17 cellular contexts compared by ENCODE assay signal in the genomic region with DNA sequence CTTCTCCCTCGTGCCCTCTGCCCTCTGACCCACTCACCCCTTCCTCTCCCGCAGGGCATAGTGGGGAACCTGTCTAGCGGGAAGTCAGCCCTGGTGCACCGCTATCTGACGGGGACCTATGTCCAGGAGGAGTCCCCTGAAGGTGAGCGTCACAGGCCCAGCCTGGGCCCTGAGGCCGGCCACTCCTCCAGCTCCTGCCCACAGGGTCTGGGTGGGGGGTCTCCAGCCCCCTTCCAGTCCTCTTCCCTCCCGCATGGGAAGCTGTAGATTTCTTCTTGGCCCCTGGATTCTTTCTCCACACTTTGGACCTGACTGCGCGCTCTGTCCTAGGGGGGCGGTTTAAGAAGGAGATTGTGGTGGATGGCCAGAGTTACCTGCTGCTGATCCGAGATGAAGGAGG. TPM values are rescaled to one million over a fixed set of nuclear protein-coding genes. Genes with fewer than 3 reads are reported as not detected.
A peak's percentile ranks its signal among the peaks of the same experiment; 100 is the strongest.
DNase-seq lines count a peak whose midpoint lies in the region; ATAC-seq and TF ChIP-seq lines count a peak whose summit lies in the region.
"Had no signal": no experiment of that assay in that cellular context is flagged by ENCODE, and none has a peak within 500 bp of the region (broad histone marks: within the 10 kb centered on the region; RNA-seq: fewer than 3 reads in every experiment).

No MANE protein-coding gene starts in this region.

- no peak overlapping the region for H4K12ac ChIP-seq in trophoblast cell (ENCODE audit: low read depth, low read length)

- TF ChIP-seq CTCF in RWPE2 (IDR thresholded peaks at IDR 0.05; ENCODE audit: poor library complexity, severe bottlenecking), result no peak

- no peak overlapping the region for H2BK120ac ChIP-seq in trophoblast cell (ENCODE audit: insufficient read depth, low read length, poor library complexity)

- no peak overlapping the region for H2BK5ac ChIP-seq in trophoblast cell (ENCODE audit: low read depth, low read length, poor library complexity)

- ATAC-seq in activated CD8-positive, alpha-beta memory T cell treated with anti-CD3 and anti-CD28 coated beads, Interleukin-2, amount 10 ng/mL, durations not matched to agents 7 days and 5 days, result no peak
- ATAC-seq in RWPE2 (ENCODE audit: low read depth) (no peak), HG03342 (IDR thresholded peaks at IDR 0.05; ENCODE audit: unreplicated experiment) (no peak), GM18870 (IDR thresholded peaks at IDR 0.05; ENCODE audit: unreplicated experiment) (no peak), HG02938 (IDR thresholded peaks at IDR 0.05; ENCODE audit: unreplicated experiment) (no peak)

- H3K36me3 Mint-ChIP-seq in activated CD8-positive, alpha-beta memory T cell treated with anti-CD3 and anti-CD28 coated beads, Interleukin-2, amount 10 ng/mL, durations not matched to agents 7 days and 5 days, result no peaks in the 10 kb centered on the region

- H3K4me2 ChIP-seq in trophoblast cell (ENCODE audit: low read length), result no peak overlapping the region

- no peak overlapping the region for H4K91ac ChIP-seq in trophoblast cell (ENCODE audit: low read depth, low read length)

- peak overlapping the region; percentile 27 for H3K4me3 Mint-ChIP-seq in activated CD8-positive, alpha-beta memory T cell treated with anti-CD3 and anti-CD28 coated beads, Interleukin-2, amount 10 ng/mL, durations not matched to agents 7 days and 5 days

- H2BK12ac ChIP-seq in trophoblast cell (ENCODE audit: low read length), result no peak overlapping the region

- H3K27ac Mint-ChIP-seq in activated CD8-positive, alpha-beta memory T cell treated with anti-CD3 and anti-CD28 coated beads, Interleukin-2, amount 10 ng/mL, durations not matched to agents 7 days and 5 days, result no peak overlapping the region

- no peak overlapping the region for H3K23ac ChIP-seq in trophoblast cell (ENCODE audit: low read length)

- H3K79me2 ChIP-seq in trophoblast cell (ENCODE audit: control insufficient read depth, insufficient read depth, low read length, poor library complexity), result peaks cover 23% of the 10 kb centered on the region

- H3K4me1 Mint-ChIP-seq in activated CD8-positive, alpha-beta memory T cell treated with anti-CD3 and anti-CD28 coated beads, Interleukin-2, amount 10 ng/mL, durations not matched to agents 7 days and 5 days, result peaks cover 5% of the 10 kb centered on the region

- H3K27ac ChIP-seq in RWPE2 (ENCODE audit: poor library complexity, severe bottlenecking), result peak overlapping the region; percentile 91
- peak overlapping the region; percentile 58 for H3K27ac ChIP-seq in effector memory CD4-positive, alpha-beta T cell (ENCODE audit: insufficient read depth, low read length, poor library complexity, severe bottlenecking)
- no peak overlapping the region for H3K27ac ChIP-seq in trophoblast cell (ENCODE audit: low read depth, low read length)
- H3K27ac ChIP-seq: C4-2B, parathyroid adenoma had no signal

- CTCF ChIA-PET in activated CD8-positive, alpha-beta memory T cell treated with anti-CD3 and anti-CD28 coated beads, Interleukin-2, amount 10 ng/mL, durations not matched to agents 7 days and 5 days (lab: Charles Lee), result interaction anchor here (0.7 to 1.4 kb wide), 4 partner anchors 49 to 219 kb away, joined by 3 to 6 read pairs (median 4); no protein-coding TSS in a partner anchor

- peak overlapping the region; percentile 23 for H3K18ac ChIP-seq in trophoblast cell (ENCODE audit: low read length)

- H3K9me3 ChIP-seq in RWPE2 (ENCODE audit: severe bottlenecking) (no peaks in the 10 kb centered on the region), trophoblast cell (ENCODE audit: insufficient read depth, low read depth, low read length) (no peaks in the 10 kb centered on the region)
- no peaks in the 10 kb centered on the region for H3K9me3 ChIP-seq in effector memory CD4-positive, alpha-beta T cell (ENCODE audit: control insufficient read depth, low read length)

- H3K9ac ChIP-seq in trophoblast cell (ENCODE audit: low read length), result no peak overlapping the region
- H3K9ac ChIP-seq: parathyroid adenoma had no signal

- H2AFZ ChIP-seq in trophoblast cell (ENCODE audit: insufficient read depth, low read length, poor library complexity), result no peak overlapping the region
- H2AFZ ChIP-seq: parathyroid adenoma had no signal

- peak overlapping the region; percentile 0 for H3K14ac ChIP-seq in trophoblast cell (ENCODE audit: low read length)

- H3K4me1 ChIP-seq in RWPE2 (ENCODE audit: insufficient read depth, poor library complexity, severe bottlenecking), result peaks cover 19% of the 10 kb centered on the region
- H3K4me1 ChIP-seq in effector memory CD4-positive, alpha-beta T cell (ENCODE audit: control insufficient read depth, insufficient read depth, low read length, poor library complexity, severe bottlenecking), result peaks cover 30% of the 10 kb centered on the region
- H3K4me1 ChIP-seq in trophoblast cell (ENCODE audit: control insufficient read depth in 1 of 2, insufficient read depth in 2 of 2, low read length in 2 of 2), result peaks cover 23 to 31% of the 10 kb centered on the region in 2 experiments

- H3K27me3 ChIP-seq in RWPE2 (ENCODE audit: insufficient read depth, poor library complexity, severe bottlenecking) (no peaks in the 10 kb centered on the region), trophoblast cell (ENCODE audit: insufficient read depth, low read length) (no peaks in the 10 kb centered on the region)
- no peaks in the 10 kb centered on the region for H3K27me3 ChIP-seq in effector memory CD4-positive, alpha-beta T cell (replicated peaks; ENCODE audit: control insufficient read depth, insufficient read depth, low read length, poor library complexity, severe bottlenecking)

- no peak overlapping the region for H2AK5ac ChIP-seq in trophoblast cell (ENCODE audit: low read length)

- peaks cover 31% of the 10 kb centered on the region for H3K36me3 ChIP-seq in RWPE2 (ENCODE audit: low read depth)
- H3K36me3 ChIP-seq in effector memory CD4-positive, alpha-beta T cell (ENCODE audit: control insufficient read depth, insufficient read depth, low read length), result peaks cover 24% of the 10 kb centered on the region
- peaks cover 56% of the 10 kb centered on the region in 2 experiments for H3K36me3 ChIP-seq in trophoblast cell (ENCODE audit: control insufficient read depth in 1 of 2, insufficient read depth in 2 of 2, low read length in 2 of 2)

- no peaks in the 10 kb centered on the region for H3K9me3 Mint-ChIP-seq in activated CD8-positive, alpha-beta memory T cell treated with anti-CD3 and anti-CD28 coated beads, Interleukin-2, amount 10 ng/mL, durations not matched to agents 7 days and 5 days (ENCODE audit: low read depth)
- H3K9me3 Mint-ChIP-seq: type B pancreatic cell had no signal

- H3K79me1 ChIP-seq in trophoblast cell (ENCODE audit: low read length), result peaks cover 23% of the 10 kb centered on the region

- no CpG with 5 or more reads among the region's 12 CpGs for whole genome bisulfite sequencing in trophoblast cell (ENCODE audit: extremely low coverage, insufficient coverage, insufficient read length)

- H4K8ac ChIP-seq in trophoblast cell (ENCODE audit: low read depth, low read length), result no peak overlapping the region

- peak overlapping the region; percentile 52 for H3K4me3 ChIP-seq in RWPE2 (ENCODE audit: severe bottlenecking)
- peak overlapping the region; percentile 29 for H3K4me3 ChIP-seq in effector memory CD4-positive, alpha-beta T cell (ENCODE audit: insufficient read depth, low read depth, low read length, poor library complexity, severe bottlenecking)
- no peak overlapping the region for H3K4me3 ChIP-seq in trophoblast cell (ENCODE audit: low read depth, low read length)

- no peak for DNase-seq in activated CD8-positive, alpha-beta memory T cell treated with anti-CD3 and anti-CD28 coated beads, Interleukin-2, amount 10 ng/mL, durations not matched to agents 7 days and 5 days
- DNase-seq in activated CD8-positive, alpha-beta memory T cell treated with anti-CD3 and anti-CD28 coated beads for 24 hours, result no peak
- DNase-seq in RWPE2 (ENCODE audit: low spot score), result no peak
- DNase-seq in effector memory CD4-positive, alpha-beta T cell, result no peak
- DNase-seq in trophoblast cell, result no peak
- DNase-seq: NCI-H2081 treated with DMSO at 0.1 percent for 48 hours, NCI-H69, small intestine, SW 1271 had no signal

- H3K27me3 Mint-ChIP-seq in activated CD8-positive, alpha-beta memory T cell treated with anti-CD3 and anti-CD28 coated beads, Interleukin-2, amount 10 ng/mL, durations not matched to agents 7 days and 5 days, result peaks cover 13% of the 10 kb centered on the region

- peak overlapping the region; percentile 17 for H3K4ac ChIP-seq in trophoblast cell (ENCODE audit: low read depth, low read length)

RNA-seq across cellular contexts. Expression of a gene that starts 30.8 kb away (rescaled TPM):
- total RNA-seq in activated CD8-positive, alpha-beta memory T cell treated with anti-CD3 and anti-CD28 coated beads, Interleukin-2, amount 10 ng/mL, durations not matched to agents 7 days and 5 days, result 10 to 100 TPM; 30.0 to 36.2 TPM
- polyA plus RNA-seq in trophoblast cell (2013), result 91.1 and 102 TPM in 2 replicates

RNA-seq across cellular contexts. Expression of a gene that starts 33.7 kb away (rescaled TPM):
- 10 to 100 TPM; 83.1 to 85.7 TPM for total RNA-seq in activated CD8-positive, alpha-beta memory T cell treated with anti-CD3 and anti-CD28 coated beads, Interleukin-2, amount 10 ng/mL, durations not matched to agents 7 days and 5 days
- 82.7 and 85.1 TPM in 2 replicates for polyA plus RNA-seq in trophoblast cell (2013)

RNA-seq across cellular contexts. Expression of a gene that starts 36.4 kb away (rescaled TPM):
- total RNA-seq in activated CD8-positive, alpha-beta memory T cell treated with anti-CD3 and anti-CD28 coated beads, Interleukin-2, amount 10 ng/mL, durations not matched to agents 7 days and 5 days, result 10 to 100 TPM; 77.7 to 79.5 TPM
- polyA plus RNA-seq in trophoblast cell (2013), result 59.7 and 61.2 TPM in 2 replicates

RNA-seq across cellular contexts. Expression of a gene that starts 50.5 kb away (rescaled TPM):
- not detected for total RNA-seq in activated CD8-positive, alpha-beta memory T cell treated with anti-CD3 and anti-CD28 coated beads, Interleukin-2, amount 10 ng/mL, durations not matched to agents 7 days and 5 days
- polyA plus RNA-seq in trophoblast cell (2013), result not detected in 2 replicates
- total RNA-seq: fibroblast of villous mesenchyme had no signal
- polyA plus RNA-seq: adipose tissue, small intestine had no signal

RNA-seq across cellular contexts. Expression of a gene that starts 57.7 kb away (rescaled TPM):
- total RNA-seq in activated CD8-positive, alpha-beta memory T cell treated with anti-CD3 and anti-CD28 coated beads, Interleukin-2, amount 10 ng/mL, durations not matched to agents 7 days and 5 days, result 100 to 1,000 TPM; 114 to 121 TPM
- polyA plus RNA-seq in trophoblast cell (2013), result 225 and 252 TPM in 2 replicates
